15 cellular contexts compared by ENCODE assay signal in genomic region chr9:80191108-80191507, GRCh38.
"Had no signal": no experiment of that assay in that cellular context is flagged by ENCODE, and none has a peak within 500 bp of the region (broad histone marks: within the 10 kb centered on the region; RNA-seq: fewer than 3 reads in every experiment).

No MANE protein-coding gene starts in this region.

- DNase-seq: activated CD4-positive, alpha-beta T cell treated with anti-CD3 and anti-CD28 coated beads, Interleukin-2, amount 10 ng/mL, durations not matched to agents 24 days and 14 days; activated naive CD4-positive, alpha-beta T cell treated with anti-CD3 and anti-CD28 coated beads for 36 hours; adrenal gland; cerebellar nuclear complex; endodermal cell; erythroblast; foreskin melanocyte; heart left ventricle; islet precursor cell; stimulated activated CD4-positive, alpha-beta T cell treated with anti-CD3 and anti-CD28 coated beads, Interleukin-15, amount 100 ng/mL, for 24 hours; stimulated activated CD4-positive, alpha-beta T cell treated with anti-CD3 and anti-CD28 coated beads, Interleukin-4, amount 100 ng/mL, for 24 hours; stomach; thyroid gland had no signal

- H3K4me3 Mint-ChIP-seq: activated CD4-positive, alpha-beta T cell treated with anti-CD3 and anti-CD28 coated beads, Interleukin-2, amount 10 ng/mL, durations not matched to agents 24 days and 14 days; activated naive CD4-positive, alpha-beta T cell treated with anti-CD3 and anti-CD28 coated beads for 36 hours; endodermal cell; neural crest cell; T-helper 1 cell treated with Interleukin-12 subunit alpha and Interleukin-12 subunit beta and Interleukin-4 antibody, amounts not matched to agents 30 μg/mL and 1 μg/mL, for 36 hours had no signal

- H3K4me3 ChIP-seq: adrenal gland, heart left ventricle, stomach, thyroid gland had no signal

- H3K9me3 Mint-ChIP-seq: activated CD4-positive, alpha-beta T cell treated with anti-CD3 and anti-CD28 coated beads, Interleukin-2, amount 10 ng/mL, durations not matched to agents 24 days and 14 days; activated naive CD4-positive, alpha-beta T cell treated with anti-CD3 and anti-CD28 coated beads for 36 hours; endodermal cell; neural crest cell; T-helper 1 cell treated with Interleukin-12 subunit alpha and Interleukin-12 subunit beta and Interleukin-4 antibody, amounts not matched to agents 30 μg/mL and 1 μg/mL, for 36 hours had no signal

- ATAC-seq: heart left ventricle had no signal

- H3K4me1 Mint-ChIP-seq: activated CD4-positive, alpha-beta T cell treated with anti-CD3 and anti-CD28 coated beads, Interleukin-2, amount 10 ng/mL, durations not matched to agents 24 days and 14 days had no signal

- H3K27ac Mint-ChIP-seq: activated CD4-positive, alpha-beta T cell treated with anti-CD3 and anti-CD28 coated beads, Interleukin-2, amount 10 ng/mL, durations not matched to agents 24 days and 14 days; activated naive CD4-positive, alpha-beta T cell treated with anti-CD3 and anti-CD28 coated beads for 36 hours; endodermal cell; T-helper 1 cell treated with Interleukin-12 subunit alpha and Interleukin-12 subunit beta and Interleukin-4 antibody, amounts not matched to agents 30 μg/mL and 1 μg/mL, for 36 hours had no signal
